9 cellular contexts compared by ENCODE assay signal in genomic region chr13:33123066-33123940, GRCh38.
DNase-seq lines count a peak whose midpoint lies in the region; ATAC-seq and TF ChIP-seq lines count a peak whose summit lies in the region.
"Had no signal": no experiment of that assay in that cellular context is flagged by ENCODE, and none has a peak within 500 bp of the region (broad histone marks: within the 10 kb centered on the region; RNA-seq: fewer than 3 reads in every experiment).

No MANE protein-coding gene starts in this region.

- H3K79me2 ChIP-seq in H9 (ENCODE audit: insufficient read depth, low read length): no peaks in the 10 kb centered on the region

- H3K4me2 ChIP-seq in H9 (ENCODE audit: insufficient read depth, insufficient read length, low read length): no peak overlapping the region

- TF ChIP-seq POLR2A in spleen (IDR thresholded peaks at IDR 0.05): no peak

- H3K27ac Mint-ChIP-seq in H9: peak overlapping the region in 2 of 3 experiments; percentile 56 to 73; a peak in 5 of 7 replicates

- H3K4me3 Mint-ChIP-seq in H9: no peak overlapping the region

- peaks cover 24 to 35% of the 10 kb centered on the region in 2 experiments for H3K4me1 Mint-ChIP-seq in H9

- H4K5ac ChIP-seq in H9 (ENCODE audit: insufficient read length, low read depth, low read length): no peak overlapping the region

- H2AFZ ChIP-seq in H9 (ENCODE audit: low read length): no peak overlapping the region

- no peaks in the 10 kb centered on the region for H3K27me3 Mint-ChIP-seq in H9 (ENCODE audit: low read depth)

- H3K4me3 ChIP-seq in spleen: no peak overlapping the region

- H2BK20ac ChIP-seq in H9 (ENCODE audit: low read depth, low read length, poor library complexity, severe bottlenecking): no peak overlapping the region

- ATAC-seq in GM18517 (IDR thresholded peaks at IDR 0.05; ENCODE audit: unreplicated experiment) (no peak), GM18520 (IDR thresholded peaks at IDR 0.05; ENCODE audit: unreplicated experiment) (no peak)

- no peak overlapping the region for H2BK120ac ChIP-seq in H9 (ENCODE audit: low read depth, low read length, poor library complexity, severe bottlenecking)

- H3T11ph ChIP-seq in H9 (ENCODE audit: low read length): no peak overlapping the region

- no peak overlapping the region for H4K91ac ChIP-seq in H9 (ENCODE audit: insufficient read length, low read depth, low read length)

- no peaks in the 10 kb centered on the region for H3K9me3 ChIP-seq in H9 (ENCODE audit: control insufficient read depth, low read depth, low read length)
- no peaks in the 10 kb centered on the region for H3K9me3 ChIP-seq in spleen

- no peak overlapping the region for H4K8ac ChIP-seq in H9 (replicated peaks; ENCODE audit: insufficient read length, low read depth, low read length)

- no peaks in the 10 kb centered on the region for H4K20me1 ChIP-seq in H9 (ENCODE audit: control insufficient read depth, insufficient read depth, insufficient read length)

- H3K4me1 ChIP-seq in H9 (ENCODE audit: insufficient read depth, low read length): peaks cover 13% of the 10 kb centered on the region; the same call in 1 of the 2 replicates
- H3K4me1 ChIP-seq in spleen: peaks cover 0 to 45% (median 16%) of the 10 kb centered on the region in 6 donors

- H2BK5ac ChIP-seq in H9 (ENCODE audit: insufficient read length, low read length): no peak overlapping the region

- no peak overlapping the region for H3K4ac ChIP-seq in H9 (ENCODE audit: low read depth, low read length)

- intact Hi-C loops in head of caudate nucleus (cut with DNase I) (loop anchor here (10.0 kb wide), 1 partner anchor 51 kb away; no protein-coding TSS in a partner anchor), spleen (cut with DNase I; ENCODE audit: low total_unique reads) (no loop called here)

- H3K27ac ChIP-seq in H9 (ENCODE audit: insufficient read length, low read depth, low read length) (no peak overlapping the region), spleen (peak overlapping the region in 6 of 8 donors; percentile 21 to 64 (median 48))
- H3K27ac ChIP-seq: VCaP had no signal

- H3K23me2 ChIP-seq in H9 (ENCODE audit: insufficient read length, low read depth, low read length, poor library complexity, severe bottlenecking): no peaks in the 10 kb centered on the region

- H3K27me3 ChIP-seq in H9 (ENCODE audit: insufficient read depth, low read length) (no peaks in the 10 kb centered on the region), spleen (replicated peaks in 1 of 7) (no peaks in the 10 kb centered on the region)

- DNase-seq in H9: no peak
- peak; percentile 46 for DNase-seq in SIG-M5 (lab: John Stamatoyannopoulos, UW)
- DNase-seq in head of caudate nucleus: peak in 29 of 42 donors; percentile 12 to 68 (median 43)
- no peak for DNase-seq in spleen
- DNase-seq in activated CD4-positive, CD25-positive, alpha-beta regulatory T cell (lab: John Stamatoyannopoulos, UW): no peak
- DNase-seq in kidney glomerular epithelial cell (lab: John Stamatoyannopoulos, UW): no peak

- no peaks in the 10 kb centered on the region for H3K79me1 ChIP-seq in H9 (ENCODE audit: insufficient read depth, low read depth, low read length, poor library complexity, severe bottlenecking)

- no peak overlapping the region for H2BK12ac ChIP-seq in H9 (ENCODE audit: insufficient read length, low read depth, low read length)

- no peak overlapping the region for H2BK15ac ChIP-seq in H9 (ENCODE audit: low read depth, low read length)

- H3K9ac ChIP-seq in H9 (ENCODE audit: extremely low read depth, insufficient read length, low read length): no peak overlapping the region

- H3K9me3 Mint-ChIP-seq in H9: no peaks in the 10 kb centered on the region

- H3K18ac ChIP-seq in H9 (ENCODE audit: insufficient read length, low read depth, low read length): no peak overlapping the region

- no peak overlapping the region for H3K23ac ChIP-seq in H9 (ENCODE audit: insufficient read length, low read depth, low read length)

- H2AK5ac ChIP-seq in H9 (ENCODE audit: insufficient read length, low read length): no peak overlapping the region

- peak overlapping the region; percentile 34; the same call in 1 of the 2 replicates for H3K14ac ChIP-seq in H9 (ENCODE audit: insufficient read depth, low read length)

- WGBS in H9 (ENCODE audit: extremely low coverage, insufficient read length, low lambda C conversion rate): no CpG with 5 or more reads among the region's 9 CpGs
- WGBS in spleen, 5 donors: 65 to 74% (median 69%) methylated on average over 9 of the region's 9 CpGs

- TF ChIP-seq CTCF in H9 (conservative IDR thresholded peaks at IDR 0.05) (no peak), spleen (IDR thresholded peaks at IDR 0.05 in 8 of 11, conservative IDR thresholded peaks at IDR 0.05 in 3 of 11) (no peak)

- H3K36me3 ChIP-seq in spleen: peaks cover 0 to 29% (median 0%) of the 10 kb centered on the region in 6 donors

- H3K36me3 Mint-ChIP-seq in H9 (ENCODE audit: insufficient read depth in 1 of 3, low read depth in 3 of 3): peaks cover 0 to 2% (median 0%) of the 10 kb centered on the region in 3 experiments; a peak in 1 of 7 replicates

- H3K56ac ChIP-seq in H9 (ENCODE audit: insufficient read length, low read depth, low read length): no peak overlapping the region

Comparison
In these comparisons a context has a peak if more than half of its experiments do, and no peak if none do; other contexts are left out.
1. DNase-seq: peak in SIG-M5 (single experiment) and head of caudate nucleus (29 of 42); none in H9 (single experiment), spleen (single experiment), activated CD4-positive, CD25-positive, alpha-beta regulatory T cell (0 of 4) and kidney glomerular epithelial cell (single experiment).